In the genomic region with DNA sequence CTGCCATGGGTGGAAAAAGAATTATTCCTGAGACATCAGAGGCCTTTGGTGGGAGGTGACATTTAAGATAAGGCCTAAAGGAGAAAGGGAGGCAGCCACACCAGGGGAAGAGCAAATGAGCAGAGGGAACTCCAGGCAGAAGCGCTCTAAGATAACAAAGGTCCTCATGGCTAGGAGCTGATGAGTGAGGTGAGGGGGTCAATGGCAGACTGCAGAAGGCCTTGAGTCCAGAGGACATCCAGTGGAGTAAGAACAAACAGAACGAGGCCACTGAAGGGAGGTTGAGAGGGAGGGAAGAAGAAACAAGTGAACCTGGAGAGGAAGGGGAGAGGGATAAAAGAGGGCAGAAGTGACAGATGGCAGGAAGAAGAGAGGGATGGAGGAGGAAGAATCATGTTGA, we compare ENCODE assay signal across 8 cellular contexts.
"Had no signal": no experiment of that assay in that cellular context is flagged by ENCODE, and none has a peak within 500 bp of the region (broad histone marks: within the 10 kb centered on the region; RNA-seq: fewer than 3 reads in every experiment).

No MANE protein-coding gene starts in this region.

- H3K4me1 ChIP-seq: HAP-1 had no signal

- H3K27ac Mint-ChIP-seq: HFFc6 had no signal

- H3K4me3 ChIP-seq: GM23248, HAP-1 had no signal

- ATAC-seq: HCT116 had no signal

- H3K9ac ChIP-seq: GM23248 had no signal

- H3K9me3 Mint-ChIP-seq: HFFc6 had no signal

- H3K27ac ChIP-seq: GM23248, HL-60 had no signal

- DNase-seq: GM23248, GOT3, H7, HFFc6, IMR-90 had no signal

- H3K36me3 ChIP-seq: HAP-1 had no signal

- H3K9me3 ChIP-seq: HAP-1 had no signal

- H2AFZ ChIP-seq: GM23248 had no signal

- H3K4me3 Mint-ChIP-seq: HFFc6 had no signal
